1 cellular context compared by ENCODE assay signal in the genomic region with DNA sequence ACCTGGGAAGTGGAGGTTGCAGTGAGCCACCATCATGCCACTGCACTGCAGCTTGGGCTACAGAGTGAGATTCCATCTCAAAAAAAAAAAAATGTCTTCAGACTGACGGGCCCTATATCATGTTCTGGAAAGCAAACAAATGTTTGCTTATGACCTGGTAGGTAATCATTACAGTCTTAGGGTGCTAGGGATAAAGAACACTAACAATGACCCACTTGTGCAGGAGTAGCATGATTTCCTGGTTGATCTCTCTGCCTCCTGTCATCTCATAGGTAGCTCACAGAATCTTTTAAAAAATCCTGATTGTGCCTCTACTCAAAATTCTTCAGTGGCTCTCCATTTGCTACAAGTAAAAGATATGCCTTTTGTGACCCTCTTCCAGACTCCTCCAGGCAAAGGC.
TF ChIP-seq lines count a peak whose summit lies in the region.

No MANE protein-coding gene starts in this region.

TF ChIP-seq in SK-N-SH, 30 proteins besides CTCF, POLR2A, EP300 and RAD21 (continued from another document):
- no peak for TF ChIP-seq EZH2phosphoT487 (IDR thresholded peaks at IDR 0.05; ENCODE audit: borderline replicate concordance, low read depth)
- TF ChIP-seq FOSL2 (IDR thresholded peaks at IDR 0.05; ENCODE audit: borderline replicate concordance, low read depth): no peak
- TF ChIP-seq POLR2AphosphoS5 (IDR thresholded peaks at IDR 0.05; ENCODE audit: low read depth, low read length): no peak
- TF ChIP-seq, protein P1, sequence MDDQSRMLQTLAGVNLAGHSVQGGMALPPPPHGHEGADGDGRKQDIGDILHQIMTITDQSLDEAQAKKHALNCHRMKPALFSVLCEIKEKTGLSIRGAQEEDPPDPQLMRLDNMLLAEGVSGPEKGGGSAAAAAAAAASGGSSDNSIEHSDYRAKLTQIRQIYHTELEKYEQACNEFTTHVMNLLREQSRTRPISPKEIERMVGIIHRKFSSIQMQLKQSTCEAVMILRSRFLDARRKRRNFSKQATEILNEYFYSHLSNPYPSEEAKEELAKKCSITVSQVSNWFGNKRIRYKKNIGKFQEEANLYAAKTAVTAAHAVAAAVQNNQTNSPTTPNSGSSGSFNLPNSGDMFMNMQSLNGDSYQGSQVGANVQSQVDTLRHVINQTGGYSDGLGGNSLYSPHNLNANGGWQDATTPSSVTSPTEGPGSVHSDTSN (IDR thresholded peaks at IDR 0.05): no peak
TF ChIP-seq in SK-N-SH: peak in this region for 0.
